Comparison of ENCODE assay signal across 16 cellular contexts in genomic region chr4:94974773-94975172, GRCh38.
DNase-seq lines count a peak whose midpoint lies in the region; ATAC-seq and TF ChIP-seq lines count a peak whose summit lies in the region.
"Had no signal": no experiment of that assay in that cellular context is flagged by ENCODE, and none has a peak within 500 bp of the region (broad histone marks: within the 10 kb centered on the region; RNA-seq: fewer than 3 reads in every experiment).

No MANE protein-coding gene starts in this region.

- H3K79me1 ChIP-seq in mesenchymal stem cell (replicated peaks; ENCODE audit: low read length, poor library complexity, severe bottlenecking), result no peaks in the 10 kb centered on the region

- H3K14ac ChIP-seq in mesenchymal stem cell (ENCODE audit: low read length in 2 of 2), result no peak overlapping the region

- no peak overlapping the region for H3K18ac ChIP-seq in mesenchymal stem cell (ENCODE audit: low read depth in 1 of 2, low read length in 2 of 2)

- peaks cover 4% of the 10 kb centered on the region for H3K4me1 ChIP-seq in mesenchymal stem cell (ENCODE audit: control insufficient read depth, insufficient read depth, low read depth, low read length)
- H3K4me1 ChIP-seq: pancreas, upper lobe of right lung had no signal

- no peak for TF ChIP-seq CTCF in AG09309 (IDR thresholded peaks at IDR 0.05; ENCODE audit: control insufficient read depth, insufficient read depth, low read depth, low read length, missing control alignments)
- TF ChIP-seq CTCF in cardiac fibroblast (IDR thresholded peaks at IDR 0.05; ENCODE audit: low read depth, low read length), result no peak

- no peak overlapping the region for H3K27ac ChIP-seq in mesenchymal stem cell (ENCODE audit: low read length, poor library complexity, severe bottlenecking)
- H3K27ac ChIP-seq: pancreas, upper lobe of right lung had no signal

- H3K4me3 ChIP-seq in AG09309 (ENCODE audit: control insufficient read depth, low read depth, low read length) (no peak overlapping the region), cardiac fibroblast (replicated peaks in 1 of 2; ENCODE audit: low read depth in 2 of 2, low read length in 2 of 2) (peak overlapping the region in 1 of 2 donors; percentile 32), mesenchymal stem cell (ENCODE audit: insufficient read depth in 1 of 2, low read depth in 1 of 2, low read length in 2 of 2) (peak overlapping the region in 1 of 2 experiments; percentile 77)
- H3K4me3 ChIP-seq: pancreas, upper lobe of right lung had no signal

- no peak overlapping the region for H4K91ac ChIP-seq in mesenchymal stem cell (ENCODE audit: low read length)

- WGBS in mesenchymal stem cell, result 64% methylated on average over 2 of the region's 3 CpGs

- no peak overlapping the region for H2AFZ ChIP-seq in mesenchymal stem cell (ENCODE audit: low read depth, low read length)

- H3K9ac ChIP-seq in mesenchymal stem cell (ENCODE audit: low read length), result peak overlapping the region; percentile 86

- DNase-seq in AG09309 (ENCODE audit: low read depth), result peak; percentile 35
- peak; percentile 16 for DNase-seq in NCI-H69 (lab: John Stamatoyannopoulos, UW)
- peak; percentile 68 to 78 for DNase-seq in cardiac fibroblast (ENCODE audit: low read depth in 2 of 2)
- peak; percentile 25 for DNase-seq in mesenchymal stem cell
- no peak for DNase-seq in cerebellar cortex (ENCODE audit: low spot score)
- no peak for DNase-seq in NCI-H2196 (lab: John Stamatoyannopoulos, UW; ENCODE audit: unreplicated experiment)
- DNase-seq: activated CD4-positive, alpha-beta T cell treated with anti-CD3 and anti-CD28 coated beads, Interleukin-2, amount 50 U/mL, for 1 hour; GF-D8; head of caudate nucleus; NCI-H446 treated with DMSO at 0.1 percent for 48 hours; pancreas; stimulated activated naive CD8-positive, alpha-beta T cell treated with anti-CD3 and anti-CD28 coated beads, Interleukin-15, Interleukin-2, amounts not matched to agents 100 U/mL and 50 U/mL, for 24 hours; upper lobe of right lung had no signal

- no peak overlapping the region for H2BK5ac ChIP-seq in mesenchymal stem cell (ENCODE audit: low read depth, low read length, poor library complexity, severe bottlenecking)

- H4K8ac ChIP-seq in mesenchymal stem cell (ENCODE audit: low read length), result no peak overlapping the region

- H2BK15ac ChIP-seq in mesenchymal stem cell (ENCODE audit: low read depth, poor library complexity, severe bottlenecking), result no peak overlapping the region

- H3K4ac ChIP-seq in mesenchymal stem cell (ENCODE audit: low read depth in 1 of 2, low read length in 2 of 2), result no peak overlapping the region

- H3K4me2 ChIP-seq in mesenchymal stem cell (ENCODE audit: low read length, poor library complexity, severe bottlenecking), result peak overlapping the region; percentile 2

- ATAC-seq in GM18870 (IDR thresholded peaks at IDR 0.05; ENCODE audit: unreplicated experiment) (no peak), HG02610 (IDR thresholded peaks at IDR 0.05; ENCODE audit: unreplicated experiment) (no peak)
- ATAC-seq: activated naive CD4-positive, alpha-beta T cell treated with anti-CD3 and anti-CD28 coated beads, Interleukin-2, amount 50 U/mL, for 72 hours; pancreas; stimulated activated naive CD8-positive, alpha-beta T cell treated with anti-CD3 and anti-CD28 coated beads, Interleukin-15, Interleukin-2, amounts not matched to agents 100 U/mL and 50 U/mL, for 24 hours; upper lobe of right lung had no signal

- no peaks in the 10 kb centered on the region for H3K27me3 ChIP-seq in mesenchymal stem cell (ENCODE audit: control insufficient read depth in 1 of 2, insufficient read depth in 1 of 2, low read length in 2 of 2)
- H3K27me3 ChIP-seq: pancreas, upper lobe of right lung had no signal

- no peak overlapping the region for H2AK5ac ChIP-seq in mesenchymal stem cell (ENCODE audit: low read length, severe bottlenecking)

- no peak overlapping the region for H2BK120ac ChIP-seq in mesenchymal stem cell (ENCODE audit: low read depth, low read length)

- H3K36me3 ChIP-seq in mesenchymal stem cell (ENCODE audit: control insufficient read depth in 1 of 2, insufficient read depth in 2 of 2, low read depth in 1 of 2, low read length in 2 of 2), result no peaks in the 10 kb centered on the region
- H3K36me3 ChIP-seq: pancreas, upper lobe of right lung had no signal

- H3K9me3 ChIP-seq in mesenchymal stem cell (ENCODE audit: control insufficient read depth, low read length), result no peaks in the 10 kb centered on the region
- H3K9me3 ChIP-seq: pancreas, upper lobe of right lung had no signal

- no peak overlapping the region for H2BK12ac ChIP-seq in mesenchymal stem cell (ENCODE audit: low read length in 2 of 2)

- H3K23ac ChIP-seq in mesenchymal stem cell (ENCODE audit: low read length in 2 of 2), result no peak overlapping the region

Comparison
In these comparisons a context has a peak if more than half of its experiments do, and no peak if none do; other contexts are left out.
1. DNase-seq: peak in AG09309 (single experiment), NCI-H69 (single experiment), cardiac fibroblast (2 of 2) and mesenchymal stem cell (single experiment); none in cerebellar cortex (single experiment) and NCI-H2196 (single experiment).